18 cellular contexts compared by ENCODE assay signal in the genomic region with DNA sequence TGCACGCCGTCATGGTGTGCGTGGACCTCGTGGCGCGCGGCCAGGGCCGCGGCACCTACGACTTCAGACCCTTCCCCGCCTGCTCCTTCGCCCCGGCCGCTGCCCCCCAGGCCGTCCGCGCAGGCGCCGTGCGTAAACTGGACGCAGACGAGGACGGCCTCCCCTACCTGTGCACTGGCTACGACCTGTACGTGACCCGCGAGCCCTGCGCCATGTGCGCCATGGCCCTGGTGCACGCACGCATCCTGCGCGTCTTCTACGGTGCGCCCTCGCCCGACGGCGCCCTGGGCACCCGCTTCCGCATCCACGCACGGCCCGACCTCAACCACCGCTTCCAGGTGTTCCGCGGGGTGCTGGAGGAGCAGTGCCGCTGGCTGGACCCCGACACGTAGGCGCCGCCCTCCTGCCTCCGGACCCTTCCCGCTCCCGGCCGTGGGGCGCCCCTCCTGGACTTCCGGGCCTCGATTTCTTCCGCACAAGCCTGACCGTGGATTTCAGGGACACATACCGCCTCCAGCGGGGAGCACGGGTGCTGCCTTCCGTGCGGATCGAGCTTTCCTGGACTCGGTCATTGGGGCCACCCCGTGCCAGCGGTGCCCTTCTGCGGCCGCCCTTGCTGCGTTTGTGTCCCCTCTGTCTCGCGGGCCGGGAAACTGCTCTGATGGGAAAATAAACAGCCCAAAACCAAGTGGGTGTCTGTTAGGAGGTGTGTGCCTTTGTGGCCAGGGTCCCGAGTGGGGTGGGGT. TPM values are rescaled to one million over a fixed set of nuclear protein-coding genes. Genes with fewer than 3 reads are reported as not detected.
DNase-seq lines count a peak whose midpoint lies in the region; ATAC-seq and TF ChIP-seq lines count a peak whose summit lies in the region.
"Had no signal": no experiment of that assay in that cellular context is flagged by ENCODE, and none has a peak within 500 bp of the region (broad histone marks: within the 10 kb centered on the region; RNA-seq: fewer than 3 reads in every experiment).

No MANE protein-coding gene starts in this region.

- 82 to 91% methylated on average over 17 to 72 of the region's 77 CpGs for WGBS in testis, 2 donors

- no peak for TF ChIP-seq CTCF in endothelial cell (IDR thresholded peaks at IDR 0.05; ENCODE audit: unreplicated experiment)
- TF ChIP-seq CTCF in testis (IDR thresholded peaks at IDR 0.05): no peak

- intact Hi-C loops in testis (cut with DNase I; ENCODE audit: low total_unique reads) (no loop called here), posterior vena cava (cut with DNase I) (no loop called here)

- no peak overlapping the region for H3K27ac ChIP-seq in testis
- H3K27ac ChIP-seq: 22Rv1, BLaER1, GM23248 had no signal

- peaks cover 44% of the 10 kb centered on the region for H3K36me3 Mint-ChIP-seq in activated T-cell treated with anti-CD3 and anti-CD28 coated beads, Interleukin-2, amount 50 U/mL, for 24 hours (ENCODE audit: low read depth)
- no peaks in the 10 kb centered on the region for H3K36me3 Mint-ChIP-seq in endothelial cell (ENCODE audit: low read depth, unreplicated experiment)
- H3K36me3 Mint-ChIP-seq: IgD-negative memory B cell had no signal

- H3K4me1 Mint-ChIP-seq in activated T-cell treated with anti-CD3 and anti-CD28 coated beads, Interleukin-2, amount 50 U/mL, for 24 hours (ENCODE audit: low read depth): peaks cover 42% of the 10 kb centered on the region
- peaks cover 4% of the 10 kb centered on the region for H3K4me1 Mint-ChIP-seq in endothelial cell (ENCODE audit: unreplicated experiment)

- H3K4me3 Mint-ChIP-seq in activated T-cell treated with anti-CD3 and anti-CD28 coated beads, Interleukin-2, amount 50 U/mL, for 24 hours: no peak overlapping the region
- peak overlapping the region; percentile 37 for H3K4me3 Mint-ChIP-seq in endothelial cell (ENCODE audit: unreplicated experiment)
- H3K4me3 Mint-ChIP-seq: HFFc6, IgD-negative memory B cell had no signal

- H3K27ac Mint-ChIP-seq in activated T-cell treated with anti-CD3 and anti-CD28 coated beads, Interleukin-2, amount 50 U/mL, for 24 hours: peak overlapping the region; percentile 40
- H3K27ac Mint-ChIP-seq in endothelial cell (ENCODE audit: unreplicated experiment): no peak overlapping the region
- H3K27ac Mint-ChIP-seq: HFFc6, IgD-negative memory B cell had no signal

- no peaks in the 10 kb centered on the region for H3K27me3 ChIP-seq in NT2/D1 (ENCODE audit: insufficient read depth, insufficient read length)
- H3K27me3 ChIP-seq in testis: no peaks in the 10 kb centered on the region
- H3K27me3 ChIP-seq: BLaER1 had no signal

- DNase-seq in activated T-cell treated with anti-CD3 and anti-CD28 coated beads, Interleukin-2, amount 50 U/mL, for 24 hours: no peak
- no peak for DNase-seq in activated T-cell treated with anti-CD3 and anti-CD28 coated beads, Interleukin-2, amount 50 U/mL, for 1 hour
- DNase-seq in NT2/D1 (ENCODE audit: low read depth, low spot score) (no peak), endothelial cell (ENCODE audit: low spot score) (no peak), testis (no peak), cerebellum (ENCODE audit: low spot score) (no peak), posterior vena cava (ENCODE audit: low spot score) (no peak)
- DNase-seq: AML-193; CD8-positive, alpha-beta memory T cell; DMS53; GF-D8; GM23248; HFFc6 had no signal

- H3K9me3 ChIP-seq in NT2/D1 (ENCODE audit: insufficient read depth, low read length) (no peaks in the 10 kb centered on the region), testis (no peaks in the 10 kb centered on the region)
- H3K9me3 ChIP-seq: BLaER1, HAP-1 had no signal

- H3K4me1 ChIP-seq in NT2/D1 (ENCODE audit: insufficient read depth, insufficient read length) (peaks cover 29% of the 10 kb centered on the region), testis (peaks cover 4% of the 10 kb centered on the region)
- H3K4me1 ChIP-seq: HAP-1 had no signal

- no peak for TF ChIP-seq POLR2A in testis (IDR thresholded peaks at IDR 0.05)

- H3K27me3 Mint-ChIP-seq in activated T-cell treated with anti-CD3 and anti-CD28 coated beads, Interleukin-2, amount 50 U/mL, for 24 hours: no peaks in the 10 kb centered on the region
- peaks cover 5% of the 10 kb centered on the region for H3K27me3 Mint-ChIP-seq in endothelial cell (ENCODE audit: unreplicated experiment)
- H3K27me3 Mint-ChIP-seq: CD8-positive, alpha-beta memory T cell; IgD-negative memory B cell had no signal

- H3K4me3 ChIP-seq in NT2/D1 (ENCODE audit: insufficient read length, low read depth) (no peak overlapping the region), testis (peak overlapping the region; percentile 21 to 31)
- H3K4me3 ChIP-seq: BLaER1, GM23248, HAP-1 had no signal

- H3K36me3 ChIP-seq in NT2/D1 (ENCODE audit: insufficient read depth, insufficient read length, low read length) (peaks cover 75% of the 10 kb centered on the region), testis (ENCODE audit: low read depth, missing control alignments) (no peaks in the 10 kb centered on the region)

- no peak for ATAC-seq in GM19395 (IDR thresholded peaks at IDR 0.05; ENCODE audit: unreplicated experiment)

- peak overlapping the region; percentile 67 for H3K9ac ChIP-seq in NT2/D1 (ENCODE audit: insufficient read length, low read depth)
- H3K9ac ChIP-seq: BLaER1, GM23248 had no signal

- no peaks in the 10 kb centered on the region for H3K9me3 Mint-ChIP-seq in activated T-cell treated with anti-CD3 and anti-CD28 coated beads, Interleukin-2, amount 50 U/mL, for 24 hours
- no peaks in the 10 kb centered on the region for H3K9me3 Mint-ChIP-seq in endothelial cell (ENCODE audit: unreplicated experiment)
- H3K9me3 Mint-ChIP-seq: CD8-positive, alpha-beta memory T cell; HFFc6; IgD-negative memory B cell had no signal

RNA-seq across cellular contexts. Expression of gene ADAT3, which starts 7.7 kb away (rescaled TPM):
- 10.5 TPM for total RNA-seq in endothelial cell (ENCODE audit: unreplicated experiment)
- 10 to 100 TPM; 10.6 to 16.7 TPM for total RNA-seq in testis
- 1.1 TPM for polyA plus RNA-seq in testis (ENCODE audit: insufficient read depth, low read depth, low replicate concordance)
- total RNA-seq in cerebellum: 4.0 TPM
- total RNA-seq in posterior vena cava: 1 to 10 TPM; 3.0 to 3.6 TPM

RNA-seq across cellular contexts. Expression of gene SCAMP4, which starts 7.7 kb away (rescaled TPM):
- total RNA-seq in endothelial cell (ENCODE audit: unreplicated experiment): 71.8 TPM
- total RNA-seq in testis: 100 to 1,000 TPM in 1 of 2 donors, 10 to 100 TPM in 1; 80.1 to 108 TPM
- polyA plus RNA-seq in testis (ENCODE audit: insufficient read depth, low read depth, low replicate concordance): 50.1 TPM
- total RNA-seq in cerebellum: 19.6 TPM
- 10 to 100 TPM; 35.6 to 36.6 TPM for total RNA-seq in posterior vena cava

RNA-seq across cellular contexts. Expression of gene ABHD17A, which starts 27.6 kb away (rescaled TPM):
- 283 TPM for total RNA-seq in endothelial cell (ENCODE audit: unreplicated experiment)
- 100 to 1,000 TPM; 127 to 140 TPM for total RNA-seq in testis
- 51.1 TPM for polyA plus RNA-seq in testis (ENCODE audit: insufficient read depth, low read depth, low replicate concordance)
- 37.5 TPM for total RNA-seq in cerebellum
- total RNA-seq in posterior vena cava: 10 to 100 TPM; 49.9 to 51.4 TPM

RNA-seq across cellular contexts. Expression of gene CSNK1G2, which starts 28.0 kb away (rescaled TPM):
- total RNA-seq in endothelial cell (ENCODE audit: unreplicated experiment): 110 TPM
- 100 to 1,000 TPM; 159 to 287 TPM for total RNA-seq in testis
- polyA plus RNA-seq in testis (ENCODE audit: insufficient read depth, low read depth, low replicate concordance): 178 TPM
- total RNA-seq in cerebellum: 40.3 TPM
- total RNA-seq in posterior vena cava: 10 to 100 TPM; 30.2 to 36.9 TPM

RNA-seq across cellular contexts. Expression of gene KLF16, which starts 49.6 kb away (rescaled TPM):
- total RNA-seq in endothelial cell (ENCODE audit: unreplicated experiment): 19.9 TPM
- total RNA-seq in testis: 10 to 100 TPM; 14.7 to 26.5 TPM
- polyA plus RNA-seq in testis (ENCODE audit: insufficient read depth, low read depth, low replicate concordance): 13.3 TPM
- total RNA-seq in cerebellum: 2.0 TPM
- 10 to 100 TPM in 1 of 2 donors, 1 to 10 TPM in 1; 9.4 to 16.2 TPM for total RNA-seq in posterior vena cava
